ENCODE assay signal across 13 cellular contexts in the genomic region with DNA sequence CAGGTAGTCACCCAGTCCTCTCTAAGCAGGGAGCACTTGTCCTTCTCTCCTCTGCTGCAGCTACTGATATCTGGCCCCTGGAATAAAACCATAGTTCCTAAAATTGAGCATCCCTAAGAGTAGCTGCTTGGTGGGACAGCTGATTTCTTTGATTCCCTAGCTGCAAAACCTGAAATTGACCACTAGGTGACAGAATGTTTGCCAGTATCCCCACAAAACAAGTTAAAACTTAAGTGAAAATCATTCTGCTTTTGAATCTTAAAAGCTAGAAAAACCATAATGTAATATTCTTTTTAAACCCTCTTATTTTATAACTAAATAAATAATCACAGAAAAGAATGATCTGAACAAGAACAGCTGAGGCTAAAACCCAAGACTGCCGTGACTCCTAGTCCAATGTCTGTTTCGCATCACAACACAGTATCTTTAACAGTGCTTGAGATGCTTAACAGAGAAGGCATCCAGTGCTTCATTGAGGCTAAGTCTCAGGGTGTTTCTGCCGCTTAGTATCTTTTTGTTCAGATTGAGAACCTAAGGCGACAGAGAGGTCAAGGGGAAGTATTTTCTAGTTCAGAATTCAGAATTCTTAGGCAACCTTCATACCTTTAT. TPM values are rescaled to one million over a fixed set of nuclear protein-coding genes. Genes with fewer than 3 reads are reported as not detected.
DNase-seq lines count a peak whose midpoint lies in the region; FAIRE-seq and TF ChIP-seq lines count a peak whose summit lies in the region.
"Had no signal": no experiment of that assay in that cellular context is flagged by ENCODE, and none has a peak within 500 bp of the region (broad histone marks: within the 10 kb centered on the region; RNA-seq: fewer than 3 reads in every experiment).

No MANE protein-coding gene starts in this region.

- H3K27ac ChIP-seq in astrocyte (ENCODE audit: low read depth, low read length), result no peak overlapping the region
- no peak overlapping the region for H3K27ac ChIP-seq in liver (ENCODE audit: low read depth in 1 of 2, low read length in 2 of 2)
- H3K27ac ChIP-seq in coronary artery, result no peak overlapping the region

- no peak overlapping the region for H3K9ac ChIP-seq in astrocyte (ENCODE audit: low read length)
- no peak overlapping the region for H3K9ac ChIP-seq in liver (ENCODE audit: low read depth in 1 of 2, low read length in 2 of 2)

- H3K79me2 ChIP-seq in astrocyte (ENCODE audit: insufficient read depth, low read length), result no peaks in the 10 kb centered on the region

- H3K27me3 Mint-ChIP-seq in CD14-positive monocyte (ENCODE audit: low read depth in 3 of 3), result no peaks in the 10 kb centered on the region
- H3K27me3 Mint-ChIP-seq in HFFc6 (ENCODE audit: insufficient read depth), result no peaks in the 10 kb centered on the region
- no peaks in the 10 kb centered on the region for H3K27me3 Mint-ChIP-seq in astrocyte (ENCODE audit: low read depth, unreplicated experiment)

- FAIRE-seq in astrocyte (lab: Jason Lieb, UNC), result no peak

- intact Hi-C loops in CD14-positive monocyte (cut with micrococcal nuclease), result no loop called here

- H3K4me1 Mint-ChIP-seq in CD14-positive monocyte, result no peaks in the 10 kb centered on the region
- peaks cover 6% of the 10 kb centered on the region; the same call in 1 of the 2 replicates for H3K4me1 Mint-ChIP-seq in HFFc6 (ENCODE audit: low read depth)
- peaks cover 9% of the 10 kb centered on the region for H3K4me1 Mint-ChIP-seq in astrocyte (ENCODE audit: low read depth, unreplicated experiment)

- TF ChIP-seq CTCF in CD14-positive monocyte (IDR thresholded peaks at IDR 0.05) (peak; percentile 40), HFFc6 (IDR thresholded peaks at IDR 0.05) (peak; percentile 84), astrocyte (IDR thresholded peaks at IDR 0.05; ENCODE audit: insufficient read depth, low read depth, low read length) (peak; percentile 42), liver (IDR thresholded peaks at IDR 0.05; ENCODE audit: low read depth, low read length, missing input control) (peak; percentile 41), coronary artery (IDR thresholded peaks at IDR 0.05) (no peak)

- H3K36me3 ChIP-seq in astrocyte (ENCODE audit: insufficient read depth, low read length) (no peaks in the 10 kb centered on the region), liver (ENCODE audit: control insufficient read depth in 4 of 4, insufficient read depth in 3 of 4, low read depth in 1 of 4, low read length in 3 of 4) (peaks cover 0 to 2% (median 0%) of the 10 kb centered on the region in 4 donors)

- H4K20me1 ChIP-seq in astrocyte (ENCODE audit: insufficient read depth, low read length), result no peaks in the 10 kb centered on the region

- peak; percentile 53 to 63 for TF ChIP-seq RAD21 in liver (IDR thresholded peaks at IDR 0.05)

- no peak overlapping the region for H3K4me3 ChIP-seq in astrocyte (ENCODE audit: insufficient read depth, low read depth, low read length)
- no peak overlapping the region for H3K4me3 ChIP-seq in liver (ENCODE audit: low read depth in 1 of 3, low read length in 3 of 3)
- no peak overlapping the region for H3K4me3 ChIP-seq in coronary artery

- DNase-seq in CD14-positive monocyte (ENCODE audit: low spot score), result no peak
- DNase-seq in HFFc6, result peak; percentile 20
- DNase-seq in astrocyte (ENCODE audit: low read depth), result no peak
- no peak for DNase-seq in NCI-H524 treated with DMSO at 0.1 percent for 48 hours (lab: John Stamatoyannopoulos, UW)
- no peak for DNase-seq in hepatic stellate cell (ENCODE audit: low spot score)
- DNase-seq in coronary artery (ENCODE audit: low spot score), result no peak
- no peak for DNase-seq in NCI-H1417 treated with DMSO at 0.1 percent for 48 hours (lab: John Stamatoyannopoulos, UW)
- DNase-seq: activated effector memory CD4-positive, alpha-beta T cell treated with Interleukin-2 at 50 U/mL for 16 hours; NCI-H226; stimulated activated CD4-positive, alpha-beta T cell treated with anti-CD3 and anti-CD28 coated beads, Interleukin-2, amount 100 ng/mL, for 48 hours had no signal

- H3K4me1 ChIP-seq in astrocyte (ENCODE audit: insufficient read depth, low read length) (no peaks in the 10 kb centered on the region), liver (ENCODE audit: control insufficient read depth in 4 of 4, insufficient read depth in 4 of 4, low read length in 3 of 4) (no peaks in the 10 kb centered on the region)

- peak overlapping the region in 1 of 7 donors; percentile 34 for H3K27ac Mint-ChIP-seq in CD14-positive monocyte
- no peak overlapping the region for H3K27ac Mint-ChIP-seq in HFFc6
- H3K27ac Mint-ChIP-seq in astrocyte (ENCODE audit: unreplicated experiment), result no peak overlapping the region

- no peak overlapping the region for H3K4me3 Mint-ChIP-seq in CD14-positive monocyte
- H3K4me3 Mint-ChIP-seq in HFFc6, result no peak overlapping the region
- no peak overlapping the region for H3K4me3 Mint-ChIP-seq in astrocyte (ENCODE audit: unreplicated experiment)

- H3K36me3 Mint-ChIP-seq in CD14-positive monocyte (peaks cover 18 to 31% of the 10 kb centered on the region in 2 donors), HFFc6 (ENCODE audit: low read depth) (peaks cover 4% of the 10 kb centered on the region), astrocyte (ENCODE audit: low read depth, unreplicated experiment) (no peaks in the 10 kb centered on the region)

- H3K9me3 Mint-ChIP-seq in CD14-positive monocyte (peaks cover 0 to 1% (median 0%) of the 10 kb centered on the region in 7 donors), HFFc6 (no peaks in the 10 kb centered on the region), astrocyte (ENCODE audit: unreplicated experiment) (peaks cover 1% of the 10 kb centered on the region)

- H3K27me3 ChIP-seq in astrocyte (ENCODE audit: insufficient read depth, low read length), result no peaks in the 10 kb centered on the region
- no peaks in the 10 kb centered on the region for H3K27me3 ChIP-seq in liver (ENCODE audit: control insufficient read depth in 4 of 4, insufficient read depth in 4 of 4, low read length in 3 of 4)

- no peaks in the 10 kb centered on the region for H3K9me3 ChIP-seq in astrocyte (ENCODE audit: insufficient read depth, low read depth, low read length)
- H3K9me3 ChIP-seq in liver (ENCODE audit: control insufficient read depth in 4 of 4, low read length in 3 of 4), result no peaks in the 10 kb centered on the region

- no peak overlapping the region for H2AFZ ChIP-seq in astrocyte (ENCODE audit: low read depth, low read length)

- H3K4me2 ChIP-seq in astrocyte (ENCODE audit: low read length), result no peak overlapping the region

- 96% methylated on average over 4 of the region's 4 CpGs for WGBS in liver

TF ChIP-seq in liver, 16 proteins besides CTCF, POLR2A, EP300 and RAD21:
- no peak for TF ChIP-seq FOXA1 (IDR thresholded peaks at IDR 0.05)
- no peak for TF ChIP-seq NR2F2 (IDR thresholded peaks at IDR 0.05)
- TF ChIP-seq ZBTB33 (IDR thresholded peaks at IDR 0.05), result no peak
- no peak for TF ChIP-seq GABPA (IDR thresholded peaks at IDR 0.05 in 1 of 2, conservative IDR thresholded peaks at IDR 0.05 in 1 of 2)
- no peak for TF ChIP-seq EGR1 (IDR thresholded peaks at IDR 0.05; ENCODE audit: low read depth in 2 of 2)

RNA-seq across cellular contexts. Expression of gene TAL2, which starts 24.4 kb away (rescaled TPM):
- polyA plus RNA-seq in CD14-positive monocyte, result not detected
- not detected for total RNA-seq in HFFc6 (2021; fragmentation: NEBNext Ultra II Directional; extraction: Animal tissue kit (Norgen Biotek cat#: 25700))
- total RNA-seq in astrocyte, result not detected in 2 replicates
- total RNA-seq in liver, result under 1 TPM in 1 of 2 donors, not detected in 1; 0.19 TPM
- under 1 TPM in 1 of 2 donors, not detected in 1; 0.20 TPM for polyA plus RNA-seq in liver
- total RNA-seq: G401 had no signal
- polyA plus RNA-seq: urinary bladder had no signal

RNA-seq across cellular contexts. Expression of gene TMEM38B, which starts 56.5 kb away (rescaled TPM):
- polyA plus RNA-seq in CD14-positive monocyte, result 10 to 100 TPM; 12.2 to 14.8 TPM
- 10 to 100 TPM in 5 of 6 experiments, 1 to 10 TPM in 1; 10.0 to 13.2 (median 11.5) TPM for total RNA-seq in HFFc6 (2021; fragmentation: NEBNext Ultra II Directional; extraction: Animal tissue kit (Norgen Biotek cat#: 25700))
- 9.3 and 11.4 TPM in 2 replicates for total RNA-seq in astrocyte
- 10 to 100 TPM in 1 of 2 donors, 1 to 10 TPM in 1; 7.4 to 21.6 TPM for total RNA-seq in liver
- polyA plus RNA-seq in liver, result 10 to 100 TPM in 1 of 2 donors, 1 to 10 TPM in 1; 7.9 to 10.4 TPM
